ENCODE assay signal across 8 cellular contexts in genomic region chr5:112921833-112922817, GRCh38. TPM values are rescaled to one million over a fixed set of nuclear protein-coding genes. Genes with fewer than 3 reads are reported as not detected.
A peak's percentile ranks its signal among the peaks of the same experiment; 100 is the strongest.
DNase-seq lines count a peak whose midpoint lies in the region; ATAC-seq, FAIRE-seq and TF ChIP-seq lines count a peak whose summit lies in the region.

TSS of gene REEP5 (minus strand) at chr5:112922227. CDS start at chr5:112922190, 37 bp downstream.

- no peak within 1 kb of the TSS for H2BK20ac ChIP-seq in H1 (ENCODE audit: low read length)

- H3K18ac ChIP-seq in H1 (ENCODE audit: extremely low read depth, low read length), result peak within 1 kb of the TSS; percentile 97

- TF ChIP-seq POLR2A in H1 (IDR thresholded peaks at IDR 0.05; ENCODE audit: control extremely low read depth in 1 of 2, low read depth in 2 of 2, low read length in 2 of 2), result peak; percentile 20 to 84

- H3K27me3 Mint-ChIP-seq in CD8-positive, alpha-beta memory T cell, result peaks cover 0 to 1% of the 10 kb centered on the region in 2 donors

- FAIRE-seq in H1 (lab: Jason Lieb, UNC), result no peak

- H3K14ac ChIP-seq in H1 (ENCODE audit: insufficient read length), result no peak within 1 kb of the TSS

- WGBS in H1 (ENCODE audit: extremely low coverage in 1 of 2, insufficient coverage in 1 of 2, insufficient read length in 1 of 2, insufficient replicate concordance in 2 of 2, low coverage in 1 of 2, low lambda C conversion rate in 2 of 2, missing lambda C conversion rate in 1 of 2), 2 experiments, result 7% methylated on average over 31 of the region's 80 CpGs; no CpG with 5 or more reads in 1 of the 2 experiments

- no peak within 1 kb of the TSS for H2AK5ac ChIP-seq in H1 (ENCODE audit: low read depth, low read length)

- peak within 1 kb of the TSS; percentile 49 for H2BK120ac ChIP-seq in H1 (replicated peaks; ENCODE audit: low read depth, low read length)

- H3K4me1 ChIP-seq in CD8-positive, alpha-beta memory T cell (ENCODE audit: insufficient read depth, low read length), result peaks cover 62% of the 10 kb centered on the region
- no peaks in the 10 kb centered on the region for H3K4me1 ChIP-seq in H1 (replicated peaks in 1 of 4; ENCODE audit: control insufficient read depth in 3 of 4, insufficient read depth in 4 of 4, low read length in 3 of 4)

- no peaks in the 10 kb centered on the region for H3K27me3 ChIP-seq in CD8-positive, alpha-beta memory T cell (ENCODE audit: insufficient read depth, low read length, poor library complexity, severe bottlenecking)
- peaks cover 0 to 2% (median 0%) of the 10 kb centered on the region in 4 experiments; a peak in 2 of 7 replicates for H3K27me3 ChIP-seq in H1 (replicated peaks in 1 of 4; ENCODE audit: control insufficient read depth in 3 of 4, extremely low read depth in 1 of 4, insufficient read depth in 3 of 4, low read length in 3 of 4)

- peaks cover 0 to 33% (median 14%) of the 10 kb centered on the region in 3 donors for H3K36me3 Mint-ChIP-seq in CD8-positive, alpha-beta memory T cell

- peak within 1 kb of the TSS; percentile 78 to 88 for H3K4me2 ChIP-seq in H1 (ENCODE audit: insufficient read depth in 1 of 2, low read depth in 2 of 2, low read length in 2 of 2)

- H2BK15ac ChIP-seq in H1 (ENCODE audit: low read length), result 0 out of 2 replicates have a peak within 1 kb of the TSS, but pooled peaks have one; percentile 88

- peaks cover 0 to 4% of the 10 kb centered on the region in 2 experiments for H4K20me1 ChIP-seq in H1 (replicated peaks in 1 of 2; ENCODE audit: control insufficient read depth in 1 of 2, insufficient read depth in 2 of 2, low read length in 2 of 2)

- no peaks in the 10 kb centered on the region for H3K79me1 ChIP-seq in H1 (ENCODE audit: low read depth, low read length)

- no peak within 1 kb of the TSS for H3K4ac ChIP-seq in H1 (replicated peaks; ENCODE audit: insufficient read length, low read depth, low read length)

- no peaks in the 10 kb centered on the region for H3K9me3 ChIP-seq in CD8-positive, alpha-beta memory T cell (ENCODE audit: low read length)
- no peaks in the 10 kb centered on the region for H3K9me3 ChIP-seq in H1 (ENCODE audit: insufficient read depth in 2 of 2, low read depth in 1 of 2, low read length in 1 of 2)

- POLR2A ChIA-PET in CD8-positive, alpha-beta memory T cell (lab: Charles Lee), result interaction anchor here (0.7 to 3.4 kb wide), 7 partner anchors 11 to 592 kb away, joined by 3 to 21 read pairs (median 5); partner anchors contain the start of genes DCP2, SRP19 and YTHDC2
- POLR2A ChIA-PET in H1 (lab: Charles Lee; ENCODE audit: partially characterized antibody), result interaction anchor here (0.9 to 3.1 kb wide), 12 partner anchors 10 to 214 kb away, joined by 3 to 14 read pairs (median 4); partner anchors contain the start of genes DCP2 and SRP19

- peak within 1 kb of the TSS; percentile 94 for H4K91ac ChIP-seq in H1 (replicated peaks; ENCODE audit: insufficient read length, low read length)

- H2BK5ac ChIP-seq in H1 (ENCODE audit: low read depth, low read length), result peak within 1 kb of the TSS; percentile 87; the same call in 1 of the 2 replicates

- H3K23me2 ChIP-seq in H1 (ENCODE audit: low read depth, low read length), result peaks cover 5% of the 10 kb centered on the region

- peak within 1 kb of the TSS; percentile 95 to 99 (median 98) for H3K27ac Mint-ChIP-seq in CD8-positive, alpha-beta memory T cell

- no peak within 1 kb of the TSS for H3K23ac ChIP-seq in H1 (ENCODE audit: insufficient read length)

- peak; percentile 71 for ATAC-seq in GM19455 (IDR thresholded peaks at IDR 0.05; ENCODE audit: unreplicated experiment)

- TF ChIP-seq CTCF in H1 (IDR thresholded peaks at IDR 0.05; ENCODE audit: control extremely low read depth in 1 of 3, insufficient read depth in 1 of 3, low read depth in 1 of 3, low read length in 3 of 3), result peak; percentile 80 to 90 (median 87)

- peaks cover 10% of the 10 kb centered on the region for H3K36me3 ChIP-seq in CD8-positive, alpha-beta memory T cell (ENCODE audit: insufficient read depth, low read length)
- H3K36me3 ChIP-seq in H1 (ENCODE audit: control insufficient read depth in 2 of 4, insufficient read depth in 4 of 4, low read length in 3 of 4), result peaks cover 0 to 8% (median under 1%) of the 10 kb centered on the region in 4 experiments; a peak in 3 of 8 replicates

- H4K5ac ChIP-seq in H1 (ENCODE audit: insufficient read length, low read depth, low read length), result peak within 1 kb of the TSS; percentile 83

- H3K4me1 Mint-ChIP-seq in CD8-positive, alpha-beta memory T cell, result peaks cover 66 to 70% (median 67%) of the 10 kb centered on the region in 3 donors

- CTCF ChIA-PET in CD8-positive, alpha-beta memory T cell (lab: Charles Lee), result interaction anchor here (0.7 to 4.7 kb wide), 16 partner anchors 13 to 214 kb away, joined by 3 to 28 read pairs (median 4); partner anchors contain the start of genes DCP2 and SRP19
- CTCF ChIA-PET in H1 (lab: Charles Lee; ENCODE audit: partially characterized antibody), result interaction anchor here (0.7 to 2.6 kb wide), 18 partner anchors 8 to 261 kb away, joined by 3 to 11 read pairs (median 4); partner anchors contain the start of gene DCP2

- peak within 1 kb of the TSS; percentile 66 to 76 (median 74) for H3K9ac ChIP-seq in H1 (replicated peaks in 1 of 4; ENCODE audit: extremely low read depth in 1 of 4, low read depth in 3 of 4, low read length in 3 of 4)

- H3K79me2 ChIP-seq in H1 (ENCODE audit: control insufficient read depth in 1 of 2, insufficient read depth in 2 of 2, low read length in 2 of 2), result peaks cover 0 to 8% of the 10 kb centered on the region in 2 experiments; a peak in 1 of 4 replicates

- peak within 1 kb of the TSS; percentile 88 for H3K27ac ChIP-seq in CD8-positive, alpha-beta memory T cell (ENCODE audit: low read depth, low read length)
- H3K27ac ChIP-seq in H1 (ENCODE audit: low read depth, low read length), result peak within 1 kb of the TSS; percentile 43; the same call in 1 of the 2 replicates

- DNase-seq in CD8-positive, alpha-beta memory T cell, result peak; percentile 77 to 89 (median 85)
- peak; percentile 64 for DNase-seq in HPDE6-E6E7 (ENCODE audit: extremely low spot score)
- DNase-seq in NOMO-1 (lab: John Stamatoyannopoulos, UW; ENCODE audit: unreplicated experiment in 2 of 2), result peak; percentile 86 to 91
- DNase-seq in activated CD8-positive, alpha-beta memory T cell treated with anti-CD3 and anti-CD28 coated beads for 48 hours (ENCODE audit: low read depth in 2 of 3, low spot score in 2 of 3), result peak; percentile 57 to 76 (median 63)
- DNase-seq in H1 (ENCODE audit: low read depth in 1 of 2, low spot score in 2 of 2), result peak in 1 of 2 experiments; percentile 87
- DNase-seq in mesenteric fat pad (ENCODE audit: low spot score), result peak; percentile 94
- DNase-seq in stimulated activated CD8-positive, alpha-beta memory T cell treated with anti-CD3 and anti-CD28 coated beads, Interleukin-15, amount 100 ng/mL, for 4 hours (ENCODE audit: low read depth in 2 of 2), result peak; percentile 55 to 72

- peak in 1 of 2 experiments; percentile 67; a peak in 1 of 3 replicates for TF ChIP-seq EP300 in H1 (IDR thresholded peaks at IDR 0.05; ENCODE audit: borderline replicate concordance in 1 of 2, low read depth in 2 of 2, low read length in 2 of 2)

- peak; percentile 51 to 75 for TF ChIP-seq RAD21 in H1 (IDR thresholded peaks at IDR 0.05 in 1 of 2, conservative IDR thresholded peaks at IDR 0.05 in 1 of 2; ENCODE audit: low read depth in 2 of 2, low read length in 2 of 2)

- H2AFZ ChIP-seq in H1 (ENCODE audit: low read length), result peak within 1 kb of the TSS; percentile 85

- no peaks in the 10 kb centered on the region for H3K9me3 Mint-ChIP-seq in CD8-positive, alpha-beta memory T cell

- 0 out of 2 replicates have a peak within 1 kb of the TSS, but pooled peaks have one; percentile 80 for H2BK12ac ChIP-seq in H1 (ENCODE audit: low read depth, low read length)

- peak within 1 kb of the TSS; percentile 87 for H4K8ac ChIP-seq in H1 (ENCODE audit: extremely low read depth, insufficient read depth, low read length)

- H3K56ac ChIP-seq in H1 (replicated peaks; ENCODE audit: insufficient read length, low read depth, low read length), result peak within 1 kb of the TSS; percentile 89

- H3K4me3 ChIP-seq in CD8-positive, alpha-beta memory T cell (ENCODE audit: low read length), result peak within 1 kb of the TSS; percentile 81
- peak within 1 kb of the TSS; percentile 73 to 94 (median 89) for H3K4me3 ChIP-seq in H1 (ENCODE audit: extremely low read depth in 1 of 4, insufficient read depth in 2 of 4, low read depth in 3 of 4, low read length in 4 of 4)

- peak within 1 kb of the TSS; percentile 76 to 99 (median 95) for H3K4me3 Mint-ChIP-seq in CD8-positive, alpha-beta memory T cell

TF ChIP-seq in H1, 55 proteins besides CTCF, POLR2A, EP300 and RAD21 (continues in another document):
- TF ChIP-seq BRCA1 (IDR thresholded peaks at IDR 0.05; ENCODE audit: low read depth, low read length) (no peak), CEBPB (IDR thresholded peaks at IDR 0.05; ENCODE audit: low read depth, low read length) (no peak), TBP (IDR thresholded peaks at IDR 0.05; ENCODE audit: low read depth, low read length) (peak; percentile 51; the same call in 1 of the 2 replicates), EZH2 (IDR thresholded peaks at IDR 0.05; ENCODE audit: low read depth, low read length, severe bottlenecking) (no peak), SP4 (IDR thresholded peaks at IDR 0.05; ENCODE audit: low read length) (no peak), CHD1 (IDR thresholded peaks at IDR 0.05; ENCODE audit: low read depth, low read length) (no peak), KDM4A (IDR thresholded peaks at IDR 0.05; ENCODE audit: low read depth, low read length, severe bottlenecking) (peak; percentile 76), BACH1 (IDR thresholded peaks at IDR 0.05; ENCODE audit: low read length) (peak; percentile 86), GABPA (IDR thresholded peaks at IDR 0.05; ENCODE audit: borderline replicate concordance, insufficient read depth, low read length) (no peak)

RNA-seq across cellular contexts. Expression of gene REEP5, which starts in this region (rescaled TPM):
- total RNA-seq in CD8-positive, alpha-beta memory T cell, result 10 to 100 TPM; 63.5 to 74.0 TPM
- polyA plus RNA-seq in CD8-positive, alpha-beta memory T cell, result 121 TPM
- 56.6 and 58.3 TPM in 2 replicates for total RNA-seq in H1 (2021; fragmentation: NEBNext Ultra II Directional; extraction: Animal tissue kit (Norgen Biotek cat#: 25700))
- 69.3 and 94.3 TPM in 2 replicates for polyA plus RNA-seq in H1 (2011; rRNA removed)
- 60.3 TPM for polyA plus RNA-seq in H1 (2011; cell fraction: cytosol; rRNA removed)
- polyA plus RNA-seq in H1 (2011; cell fraction: nucleus; rRNA removed), result 148 TPM
- 45.8 to 68.6 TPM (median 50.6 TPM) in 4 replicates for polyA plus RNA-seq in H1 (2012, experiment 1 of 2)
- polyA plus RNA-seq in H1 (2012, experiment 2 of 2), result 9.2 TPM
- 65.9 TPM for polyA plus RNA-seq in H1 (2013, experiment 1 of 2)
- polyA plus RNA-seq in H1 (2013, experiment 2 of 2), result 70.8 TPM
- 113 and 123 TPM in 2 replicates for polyA minus RNA-seq in H1 (2011; rRNA and poly(A)+ RNA removed)
- 39.3 TPM for polyA minus RNA-seq in H1 (2011; cell fraction: cytosol; rRNA and poly(A)+ RNA removed)
- 97.4 TPM for polyA minus RNA-seq in H1 (2011; cell fraction: nucleus; rRNA and poly(A)+ RNA removed)
- total RNA-seq in mesenteric fat pad, result 121 TPM
